In the genomic region with DNA sequence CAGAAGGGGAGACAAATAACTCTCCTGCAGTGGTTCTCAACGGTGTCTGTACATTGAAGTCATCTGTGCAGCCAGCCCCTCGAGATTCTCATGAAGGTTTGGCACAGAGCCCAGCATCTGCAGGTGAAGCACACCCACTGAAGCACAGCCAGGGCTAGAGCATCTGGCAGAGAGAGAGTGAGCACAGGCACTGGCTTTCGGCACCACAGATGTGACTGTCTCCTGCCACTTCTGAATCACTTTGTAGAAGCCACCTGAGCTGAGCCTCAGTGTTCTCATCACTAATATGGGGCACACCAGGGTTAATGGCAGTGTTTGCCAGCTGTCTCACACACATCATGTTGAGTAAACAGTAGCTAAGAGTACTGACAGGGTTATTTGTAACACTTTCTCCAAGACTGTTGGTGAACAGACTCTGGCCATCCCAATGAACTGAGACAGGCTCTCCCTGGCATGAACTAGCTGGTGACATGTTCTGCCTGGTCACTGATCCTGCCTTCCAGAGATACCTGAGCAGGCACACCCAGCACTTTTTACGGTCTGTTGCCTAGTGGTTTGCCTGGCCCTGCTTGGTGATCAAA, we compare ENCODE assay signal across 9 cellular contexts. TPM values are rescaled to one million over a fixed set of nuclear protein-coding genes. Genes with fewer than 3 reads are reported as not detected.
DNase-seq lines count a peak whose midpoint lies in the region; ATAC-seq, FAIRE-seq and TF ChIP-seq lines count a peak whose summit lies in the region.
"Had no signal": no experiment of that assay in that cellular context is flagged by ENCODE, and none has a peak within 500 bp of the region (broad histone marks: within the 10 kb centered on the region; RNA-seq: fewer than 3 reads in every experiment).

No MANE protein-coding gene starts in this region.

- no peaks in the 10 kb centered on the region for H3K9me3 Mint-ChIP-seq in activated CD8-positive, alpha-beta memory T cell treated with anti-CD3 and anti-CD28 coated beads, Interleukin-2, amount 10 ng/mL, durations not matched to agents 7 days and 5 days (ENCODE audit: low read depth)
- no peaks in the 10 kb centered on the region for H3K9me3 Mint-ChIP-seq in IgD-negative memory B cell
- H3K9me3 Mint-ChIP-seq in activated B cell treated with CpG ODN at 0.5 μM for 24 hours: no peaks in the 10 kb centered on the region

- no peaks in the 10 kb centered on the region for H3K27me3 Mint-ChIP-seq in activated CD8-positive, alpha-beta memory T cell treated with anti-CD3 and anti-CD28 coated beads, Interleukin-2, amount 10 ng/mL, durations not matched to agents 7 days and 5 days
- no peaks in the 10 kb centered on the region for H3K27me3 Mint-ChIP-seq in IgD-negative memory B cell
- H3K27me3 Mint-ChIP-seq in activated B cell treated with CpG ODN at 0.5 μM for 24 hours: no peaks in the 10 kb centered on the region

- H3K36me3 Mint-ChIP-seq in activated CD8-positive, alpha-beta memory T cell treated with anti-CD3 and anti-CD28 coated beads, Interleukin-2, amount 10 ng/mL, durations not matched to agents 7 days and 5 days: peaks cover 19% of the 10 kb centered on the region
- H3K36me3 Mint-ChIP-seq in IgD-negative memory B cell (no peaks in the 10 kb centered on the region), activated B cell treated with CpG ODN at 0.5 μM for 24 hours (ENCODE audit: low read depth) (peaks cover 51% of the 10 kb centered on the region)

- H3K4me3 ChIP-seq in kidney (ENCODE audit: low read length in 2 of 2) (no peak overlapping the region), urinary bladder (ENCODE audit: low read depth, low read length) (no peak overlapping the region), testis (no peak overlapping the region)

- DNase-seq in activated CD8-positive, alpha-beta memory T cell treated with anti-CD3 and anti-CD28 coated beads, Interleukin-2, amount 10 ng/mL, durations not matched to agents 7 days and 5 days: no peak
- no peak for DNase-seq in activated CD8-positive, alpha-beta memory T cell treated with anti-CD3 and anti-CD28 coated beads, Interleukin-2, amount 50 U/mL, for 48 hours
- DNase-seq in activated B cell treated with CpG ODN at 0.5 μM for 24 hours (peak; percentile 38), kidney (no peak), testis (no peak)

- H3K9me3 ChIP-seq in kidney (ENCODE audit: control insufficient read depth in 1 of 2, low read length in 2 of 2): no peaks in the 10 kb centered on the region
- H3K9me3 ChIP-seq in testis: no peaks in the 10 kb centered on the region

- no peak overlapping the region for H3K4me3 Mint-ChIP-seq in activated CD8-positive, alpha-beta memory T cell treated with anti-CD3 and anti-CD28 coated beads, Interleukin-2, amount 10 ng/mL, durations not matched to agents 7 days and 5 days
- peak overlapping the region; percentile 3 to 93 (median 37) for H3K4me3 Mint-ChIP-seq in IgD-negative memory B cell
- peak overlapping the region; percentile 49 for H3K4me3 Mint-ChIP-seq in activated B cell treated with CpG ODN at 0.5 μM for 24 hours

- POLR2A ChIA-PET in activated B cell treated with CpG ODN at 0.5 μM for 24 hours (lab: Charles Lee): interaction anchor here (0.6 kb wide), 1 partner anchor 27 kb away, joined by 6 read pairs; no protein-coding TSS in a partner anchor

- peak; percentile 53 for ATAC-seq in activated CD8-positive, alpha-beta memory T cell treated with anti-CD3 and anti-CD28 coated beads, Interleukin-2, amount 10 ng/mL, durations not matched to agents 7 days and 5 days
- ATAC-seq in activated B cell treated with CpG ODN at 0.5 μM for 24 hours (ENCODE audit: low read depth) (peak; percentile 90), GM19351 (IDR thresholded peaks at IDR 0.05; ENCODE audit: unreplicated experiment) (no peak)

- peak overlapping the region; percentile 72 for H3K27ac Mint-ChIP-seq in activated CD8-positive, alpha-beta memory T cell treated with anti-CD3 and anti-CD28 coated beads, Interleukin-2, amount 10 ng/mL, durations not matched to agents 7 days and 5 days
- H3K27ac Mint-ChIP-seq in IgD-negative memory B cell (peak overlapping the region; percentile 55 to 90 (median 87)), activated B cell treated with CpG ODN at 0.5 μM for 24 hours (peak overlapping the region; percentile 77)

- 50% methylated on average over 4 of the region's 4 CpGs for WGBS in urinary bladder
- WGBS in testis, 2 donors: 39 to 58% methylated on average over 4 of the region's 4 CpGs

- no peak for TF ChIP-seq POLR2A in testis (IDR thresholded peaks at IDR 0.05)

- no peak for FAIRE-seq in kidney (lab: Jason Lieb, UNC)

- H3K27ac ChIP-seq in kidney (ENCODE audit: low read depth in 2 of 2, low read length in 2 of 2) (peak overlapping the region; percentile 76 to 91), urinary bladder (ENCODE audit: low read depth) (peak overlapping the region; percentile 43), testis (peak overlapping the region in 1 of 2 donors; percentile 89)

- H3K9ac ChIP-seq in kidney (ENCODE audit: low read length in 2 of 2): peak overlapping the region; percentile 20 to 24

- H3K36me3 ChIP-seq in kidney (ENCODE audit: control insufficient read depth in 1 of 2, insufficient read depth in 2 of 2, low read length in 2 of 2) (peaks cover 14 to 18% of the 10 kb centered on the region in 2 donors), urinary bladder (ENCODE audit: insufficient read depth) (no peaks in the 10 kb centered on the region), testis (ENCODE audit: low read depth, missing control alignments) (no peaks in the 10 kb centered on the region)

- CTCF ChIA-PET in activated CD8-positive, alpha-beta memory T cell treated with anti-CD3 and anti-CD28 coated beads, Interleukin-2, amount 10 ng/mL, durations not matched to agents 7 days and 5 days (lab: Charles Lee): interaction anchor here (0.7 to 4.8 kb wide), 4 partner anchors 13 to 48 kb away, joined by 3 to 16 read pairs (median 4); a partner anchor contains a TSS
- CTCF ChIA-PET in activated B cell treated with CpG ODN at 0.5 μM for 24 hours (lab: Charles Lee): no interaction called here

- TF ChIP-seq CTCF in activated B cell treated with CpG ODN at 0.5 μM for 24 hours (IDR thresholded peaks at IDR 0.05) (no peak), kidney (IDR thresholded peaks at IDR 0.05; ENCODE audit: borderline replicate concordance, extremely low read depth, insufficient read depth) (no peak), testis (IDR thresholded peaks at IDR 0.05) (no peak)

- H3K4me1 Mint-ChIP-seq in activated CD8-positive, alpha-beta memory T cell treated with anti-CD3 and anti-CD28 coated beads, Interleukin-2, amount 10 ng/mL, durations not matched to agents 7 days and 5 days: peaks cover 51% of the 10 kb centered on the region
- peaks cover 40 to 47% (median 45%) of the 10 kb centered on the region in 3 donors for H3K4me1 Mint-ChIP-seq in IgD-negative memory B cell
- peaks cover 67% of the 10 kb centered on the region for H3K4me1 Mint-ChIP-seq in activated B cell treated with CpG ODN at 0.5 μM for 24 hours

- intact Hi-C loops in activated B cell treated with CpG ODN at 0.5 μM for 24 hours (cut with micrococcal nuclease): loop anchor here (1.0 to 5.0 kb wide), 2 partner anchors 8 to 154 kb away; a partner anchor contains a TSS
- intact Hi-C loops in kidney (cut with DNase I): no loop called here
- intact Hi-C loops in testis (cut with DNase I; ENCODE audit: low total_unique reads): no loop called here

- peaks cover 79 to 82% of the 10 kb centered on the region in 2 donors for H3K4me1 ChIP-seq in kidney (ENCODE audit: control insufficient read depth in 1 of 2, insufficient read depth in 1 of 2, low read depth in 1 of 2, low read length in 2 of 2)
- peaks cover 3% of the 10 kb centered on the region for H3K4me1 ChIP-seq in urinary bladder (ENCODE audit: insufficient read depth)
- H3K4me1 ChIP-seq in testis: peaks cover 69% of the 10 kb centered on the region

- H3K27me3 ChIP-seq in testis: no peaks in the 10 kb centered on the region

RNA-seq across cellular contexts. Expression of a gene that starts 10.9 kb away (rescaled TPM):
- under 1 TPM in 1 of 2 experiments, not detected in 1; 0.58 TPM for total RNA-seq in activated CD8-positive, alpha-beta memory T cell treated with anti-CD3 and anti-CD28 coated beads, Interleukin-2, amount 10 ng/mL, durations not matched to agents 7 days and 5 days
- polyA plus RNA-seq in IgD-negative memory B cell (0.15 TPM), kidney (ENCODE audit: insufficient read depth, low read depth, low replicate concordance) (0.99 TPM), urinary bladder (0.11 TPM), testis (ENCODE audit: insufficient read depth, low read depth, low replicate concordance) (12.9 TPM)
- total RNA-seq in activated B cell treated with CpG ODN at 0.5 μM for 24 hours (not detected in 2 replicates), kidney (not detected), urinary bladder (not detected), testis (1 to 10 TPM; 6.9 to 9.8 TPM)
- total RNA-seq: pulmonary artery endothelial cell had no signal

RNA-seq across cellular contexts. Expression of a gene that starts 12.4 kb away (rescaled TPM):
- 10 to 100 TPM; 49.0 to 58.2 TPM for total RNA-seq in activated CD8-positive, alpha-beta memory T cell treated with anti-CD3 and anti-CD28 coated beads, Interleukin-2, amount 10 ng/mL, durations not matched to agents 7 days and 5 days
- 26.7 TPM for polyA plus RNA-seq in IgD-negative memory B cell
- total RNA-seq in activated B cell treated with CpG ODN at 0.5 μM for 24 hours: 33.4 and 40.1 TPM in 2 replicates
- total RNA-seq in kidney: 38.6 TPM
- polyA plus RNA-seq in kidney (ENCODE audit: insufficient read depth, low read depth, low replicate concordance): 38.6 TPM
- 14.1 TPM for total RNA-seq in urinary bladder
- polyA plus RNA-seq in urinary bladder: 44.3 TPM
- total RNA-seq in testis: 100 to 1,000 TPM; 109 to 111 TPM
- polyA plus RNA-seq in testis (ENCODE audit: insufficient read depth, low read depth, low replicate concordance): 37.6 TPM

RNA-seq across cellular contexts. Expression of a gene that starts 21.0 kb away (rescaled TPM):
- total RNA-seq in activated CD8-positive, alpha-beta memory T cell treated with anti-CD3 and anti-CD28 coated beads, Interleukin-2, amount 10 ng/mL, durations not matched to agents 7 days and 5 days: 100 to 1,000 TPM in 1 of 2 experiments, 10 to 100 TPM in 1; 65.8 to 105 TPM
- polyA plus RNA-seq in IgD-negative memory B cell (13.3 TPM), kidney (ENCODE audit: insufficient read depth, low read depth, low replicate concordance) (22.1 TPM), urinary bladder (16.1 TPM), testis (ENCODE audit: insufficient read depth, low read depth, low replicate concordance) (56.3 TPM)
- total RNA-seq in activated B cell treated with CpG ODN at 0.5 μM for 24 hours (21.9 and 22.4 TPM in 2 replicates), kidney (27.5 TPM), urinary bladder (7.6 TPM), testis (10 to 100 TPM; 35.9 to 51.1 TPM)

RNA-seq across cellular contexts. Expression of a gene that starts 21.2 kb away (rescaled TPM):
- 10 to 100 TPM; 86.9 to 99.4 TPM for total RNA-seq in activated CD8-positive, alpha-beta memory T cell treated with anti-CD3 and anti-CD28 coated beads, Interleukin-2, amount 10 ng/mL, durations not matched to agents 7 days and 5 days
- polyA plus RNA-seq in IgD-negative memory B cell (86.8 TPM), kidney (ENCODE audit: insufficient read depth, low read depth, low replicate concordance) (286 TPM), urinary bladder (198 TPM), testis (ENCODE audit: insufficient read depth, low read depth, low replicate concordance) (139 TPM)
- total RNA-seq in activated B cell treated with CpG ODN at 0.5 μM for 24 hours (79.1 and 82.2 TPM in 2 replicates), kidney (159 TPM), urinary bladder (40.5 TPM), testis (100 to 1,000 TPM in 1 of 2 donors, 10 to 100 TPM in 1; 96.0 to 152 TPM)

RNA-seq across cellular contexts. Expression of a gene that starts 35.3 kb away (rescaled TPM):
- total RNA-seq in activated CD8-positive, alpha-beta memory T cell treated with anti-CD3 and anti-CD28 coated beads, Interleukin-2, amount 10 ng/mL, durations not matched to agents 7 days and 5 days: under 1 TPM; 0.12 to 0.18 TPM
- 0.09 TPM for polyA plus RNA-seq in IgD-negative memory B cell
- 16.7 and 17.0 TPM in 2 replicates for total RNA-seq in activated B cell treated with CpG ODN at 0.5 μM for 24 hours
- 1.2 TPM for total RNA-seq in kidney
- 1.1 TPM for polyA plus RNA-seq in kidney (ENCODE audit: insufficient read depth, low read depth, low replicate concordance)
- 1.2 TPM for total RNA-seq in urinary bladder
- polyA plus RNA-seq in urinary bladder: 0.65 TPM
- 10 to 100 TPM; 17.9 to 26.6 TPM for total RNA-seq in testis
- polyA plus RNA-seq in testis (ENCODE audit: insufficient read depth, low read depth, low replicate concordance): 21.4 TPM
- total RNA-seq: pulmonary artery endothelial cell had no signal
